ENCODE assay signal across 1 cellular context in the genomic region with DNA sequence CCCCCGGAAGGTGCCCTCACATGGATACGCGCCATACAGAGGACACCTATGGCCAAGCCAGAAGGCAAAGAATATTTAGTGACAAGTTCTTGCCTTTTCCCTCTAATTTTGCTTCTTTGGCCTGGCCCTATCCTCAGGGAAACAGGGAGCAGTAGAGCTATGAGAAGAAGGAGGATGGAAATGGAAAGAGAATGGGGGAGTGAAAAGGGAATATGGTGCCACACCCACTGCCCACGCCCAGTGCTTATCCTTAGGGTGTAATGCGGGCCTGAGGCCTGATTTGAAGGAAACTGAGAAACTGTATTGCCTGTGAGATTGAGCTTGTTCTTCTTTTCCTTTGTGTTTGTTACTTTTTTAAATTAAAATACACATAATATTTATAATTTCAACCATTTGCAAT.
TF ChIP-seq lines count a peak whose summit lies in the region.

No MANE protein-coding gene starts in this region.

TF ChIP-seq in WTC11, 78 proteins besides CTCF, POLR2A, EP300 and RAD21:
- TF ChIP-seq RORB (CRISPR knock-in tag; IDR thresholded peaks at IDR 0.05) (no peak), ZNF232 (CRISPR knock-in tag; IDR thresholded peaks at IDR 0.05) (no peak), NR3C1 (CRISPR knock-in tag; conservative IDR thresholded peaks at IDR 0.05; ENCODE audit: low read depth) (no peak), FOXK1 (CRISPR knock-in tag; IDR thresholded peaks at IDR 0.05) (no peak), ZNF416 (CRISPR knock-in tag; IDR thresholded peaks at IDR 0.05) (no peak)
- TF ChIP-seq, protein P1, sequence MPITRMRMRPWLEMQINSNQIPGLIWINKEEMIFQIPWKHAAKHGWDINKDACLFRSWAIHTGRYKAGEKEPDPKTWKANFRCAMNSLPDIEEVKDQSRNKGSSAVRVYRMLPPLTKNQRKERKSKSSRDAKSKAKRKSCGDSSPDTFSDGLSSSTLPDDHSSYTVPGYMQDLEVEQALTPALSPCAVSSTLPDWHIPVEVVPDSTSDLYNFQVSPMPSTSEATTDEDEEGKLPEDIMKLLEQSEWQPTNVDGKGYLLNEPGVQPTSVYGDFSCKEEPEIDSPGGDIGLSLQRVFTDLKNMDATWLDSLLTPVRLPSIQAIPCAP (CRISPR knock-in tag; IDR thresholded peaks at IDR 0.05), result no peak
- TF ChIP-seq, protein P2, sequence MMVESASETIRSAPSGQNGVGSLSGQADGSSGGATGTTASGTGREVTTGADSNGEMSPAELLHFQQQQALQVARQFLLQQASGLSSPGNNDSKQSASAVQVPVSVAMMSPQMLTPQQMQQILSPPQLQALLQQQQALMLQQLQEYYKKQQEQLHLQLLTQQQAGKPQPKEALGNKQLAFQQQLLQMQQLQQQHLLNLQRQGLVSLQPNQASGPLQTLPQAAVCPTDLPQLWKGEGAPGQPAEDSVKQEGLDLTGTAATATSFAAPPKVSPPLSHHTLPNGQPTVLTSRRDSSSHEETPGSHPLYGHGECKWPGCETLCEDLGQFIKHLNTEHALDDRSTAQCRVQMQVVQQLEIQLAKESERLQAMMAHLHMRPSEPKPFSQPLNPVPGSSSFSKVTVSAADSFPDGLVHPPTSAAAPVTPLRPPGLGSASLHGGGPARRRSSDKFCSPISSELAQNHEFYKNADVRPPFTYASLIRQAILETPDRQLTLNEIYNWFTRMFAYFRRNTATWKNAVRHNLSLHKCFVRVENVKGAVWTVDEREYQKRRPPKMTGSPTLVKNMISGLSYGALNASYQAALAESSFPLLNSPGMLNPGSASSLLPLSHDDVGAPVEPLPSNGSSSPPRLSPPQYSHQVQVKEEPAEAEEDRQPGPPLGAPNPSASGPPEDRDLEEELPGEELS (CRISPR knock-in tag; IDR thresholded peaks at IDR 0.05), result no peak
